8 cellular contexts compared by ENCODE assay signal in genomic region chr9:30075451-30076199, GRCh38.
DNase-seq lines count a peak whose midpoint lies in the region; ATAC-seq and TF ChIP-seq lines count a peak whose summit lies in the region.

No MANE protein-coding gene starts in this region.

- H3K27me3 ChIP-seq in MM.1S (replicated peaks; ENCODE audit: insufficient read depth, low read length), result no peaks in the 10 kb centered on the region

- H3K4me3 ChIP-seq in MM.1S (ENCODE audit: low read length) (no peak overlapping the region), coronary artery (no peak overlapping the region)

- no peaks in the 10 kb centered on the region for H3K79me2 ChIP-seq in MM.1S (ENCODE audit: low read length)

- TF ChIP-seq CTCF in MM.1S (IDR thresholded peaks at IDR 0.05; ENCODE audit: low read length) (no peak), coronary artery (IDR thresholded peaks at IDR 0.05) (no peak)

- H3K9ac ChIP-seq in MM.1S (ENCODE audit: low read length), result no peak overlapping the region

- no peak overlapping the region for H3K4me2 ChIP-seq in MM.1S (ENCODE audit: low read depth, low read length)

- ATAC-seq in GM18508 (IDR thresholded peaks at IDR 0.05; ENCODE audit: insufficient read depth, unreplicated experiment), result peak; percentile 94

- H3K4me1 ChIP-seq in MM.1S (ENCODE audit: low read length), result peaks cover 21% of the 10 kb centered on the region

- no peaks in the 10 kb centered on the region for H3K9me2 ChIP-seq in MM.1S (replicated peaks; ENCODE audit: insufficient read depth, low read length)

- 0 out of 2 replicates have a peak overlapping the region, but pooled peaks have one; percentile 10 for H2AFZ ChIP-seq in MM.1S (ENCODE audit: low read length)

- H3F3A ChIP-seq in MM.1S (ENCODE audit: insufficient read depth, low read length), result peaks cover 7% of the 10 kb centered on the region; the same call in 1 of the 2 replicates

- H3K27ac ChIP-seq in MM.1S (ENCODE audit: low read length) (peak overlapping the region; percentile 40; the same call in 1 of the 2 replicates), coronary artery (no peak overlapping the region)

- DNase-seq in H4 (ENCODE audit: low spot score) (peak; percentile 91), MM.1S (peak; percentile 93), iris pigment epithelial cell (ENCODE audit: low read depth) (peak; percentile 1), coronary artery (ENCODE audit: low spot score) (no peak), NCI-H526 (lab: John Stamatoyannopoulos, UW) (no peak), NOMO-1 (lab: John Stamatoyannopoulos, UW; ENCODE audit: unreplicated experiment in 2 of 2) (no peak), D341Med (ENCODE audit: low spot score) (no peak)

- no peaks in the 10 kb centered on the region for H3K36me3 ChIP-seq in MM.1S (replicated peaks; ENCODE audit: insufficient read depth, low read length)

- H3K9me3 ChIP-seq in MM.1S (replicated peaks; ENCODE audit: insufficient read depth, low read length), result no peaks in the 10 kb centered on the region

- no peaks in the 10 kb centered on the region for H4K20me1 ChIP-seq in MM.1S (ENCODE audit: insufficient read depth, low read length)

Comparison
In these comparisons a context has a peak if more than half of its experiments do, and no peak if none do; other contexts are left out.
1. DNase-seq: peak in H4 (single experiment), MM.1S (single experiment) and iris pigment epithelial cell (single experiment); none in coronary artery (single experiment), NCI-H526 (0 of 2), NOMO-1 (0 of 2) and D341Med (single experiment).